Comparison of ENCODE assay signal across 8 cellular contexts in genomic region chr14:59166258-59166657, GRCh38.
"Had no signal": no experiment of that assay in that cellular context is flagged by ENCODE, and none has a peak within 500 bp of the region (broad histone marks: within the 10 kb centered on the region; RNA-seq: fewer than 3 reads in every experiment).

No MANE protein-coding gene starts in this region.

- DNase-seq: GDM1, GF-D8 had no signal

- H3K4me3 ChIP-seq: GM12878 had no signal

- ATAC-seq: GM12878 had no signal

- FAIRE-seq: G401.6, GM12878, GM12891, GM12892, GM18507, GM19239 had no signal
